ENCODE assay signal across 13 cellular contexts in the genomic region with DNA sequence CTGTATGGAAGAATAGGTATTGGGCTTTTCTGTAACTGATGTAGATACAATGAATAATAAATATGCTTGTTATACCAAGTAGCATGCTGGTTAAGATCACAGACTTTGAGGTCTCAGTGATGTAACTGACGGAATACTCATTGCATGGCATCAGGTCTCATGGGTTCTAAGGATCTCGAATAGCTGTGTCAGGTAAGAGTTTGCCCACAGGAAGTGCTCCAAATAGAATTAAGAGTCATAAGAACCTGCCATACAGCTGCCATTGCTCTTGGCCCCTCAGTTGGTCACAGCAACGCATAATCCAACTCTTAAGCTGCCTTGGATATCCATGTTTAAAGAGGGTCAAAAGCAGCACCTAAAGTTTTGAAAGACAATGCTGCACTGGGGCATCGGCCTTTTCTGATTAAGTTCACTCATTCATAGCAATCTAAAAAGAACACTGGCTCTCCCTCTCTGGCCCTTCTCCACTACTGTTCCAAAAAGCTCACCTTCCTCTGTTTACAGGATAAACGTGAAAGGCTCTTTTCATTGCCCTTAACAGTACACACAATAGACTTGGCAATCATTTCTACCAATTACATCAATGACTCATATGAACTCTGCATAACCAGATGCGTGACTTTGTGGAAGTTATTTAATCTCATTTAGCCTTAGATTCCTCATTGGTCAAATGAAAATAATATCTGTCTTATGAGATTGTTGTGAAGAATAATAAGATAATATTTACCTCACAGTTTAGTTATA.
DNase-seq lines count a peak whose midpoint lies in the region; ATAC-seq and TF ChIP-seq lines count a peak whose summit lies in the region.
"Had no signal": no experiment of that assay in that cellular context is flagged by ENCODE, and none has a peak within 500 bp of the region (broad histone marks: within the 10 kb centered on the region; RNA-seq: fewer than 3 reads in every experiment).

No MANE protein-coding gene starts in this region.

- no peak overlapping the region for H3K27ac Mint-ChIP-seq in activated CD8-positive, alpha-beta memory T cell treated with anti-CD3 and anti-CD28 coated beads, Interleukin-2, amount 10 ng/mL, durations not matched to agents 7 days and 5 days
- H3K27ac Mint-ChIP-seq: effector memory CD8-positive, alpha-beta T cell; T-helper 1 cell treated with Interleukin-12 subunit alpha and Interleukin-12 subunit beta and Interleukin-4 antibody, amounts not matched to agents 30 μg/mL and 1 μg/mL, for 36 hours had no signal

- H3K4me1 Mint-ChIP-seq in activated T-cell treated with anti-CD3 and anti-CD28 coated beads, Interleukin-2, amount 50 U/mL, for 4 hours (ENCODE audit: low read depth): peaks cover 28% of the 10 kb centered on the region
- peaks cover 13% of the 10 kb centered on the region for H3K4me1 Mint-ChIP-seq in activated CD8-positive, alpha-beta memory T cell treated with anti-CD3 and anti-CD28 coated beads, Interleukin-2, amount 10 ng/mL, durations not matched to agents 7 days and 5 days

- H3K9me3 Mint-ChIP-seq in activated T-cell treated with anti-CD3 and anti-CD28 coated beads, Interleukin-2, amount 50 U/mL, for 4 hours: no peaks in the 10 kb centered on the region
- H3K9me3 Mint-ChIP-seq in activated CD8-positive, alpha-beta memory T cell treated with anti-CD3 and anti-CD28 coated beads, Interleukin-2, amount 10 ng/mL, durations not matched to agents 7 days and 5 days (ENCODE audit: low read depth): peaks cover 4% of the 10 kb centered on the region
- H3K9me3 Mint-ChIP-seq: effector memory CD8-positive, alpha-beta T cell; T-helper 1 cell treated with Interleukin-12 subunit alpha and Interleukin-12 subunit beta and Interleukin-4 antibody, amounts not matched to agents 30 μg/mL and 1 μg/mL, for 36 hours had no signal

- H3K36me3 Mint-ChIP-seq in activated T-cell treated with anti-CD3 and anti-CD28 coated beads, Interleukin-2, amount 50 U/mL, for 4 hours (ENCODE audit: insufficient read depth): peaks cover 38% of the 10 kb centered on the region
- peaks cover 16% of the 10 kb centered on the region for H3K36me3 Mint-ChIP-seq in activated CD8-positive, alpha-beta memory T cell treated with anti-CD3 and anti-CD28 coated beads, Interleukin-2, amount 10 ng/mL, durations not matched to agents 7 days and 5 days

- H3K27me3 ChIP-seq in esophagus squamous epithelium: no peaks in the 10 kb centered on the region

- intact Hi-C loops in esophagus squamous epithelium (cut with DNase I): no loop called here

- DNase-seq in GM03348 (ENCODE audit: low spot score) (peak; percentile 19), NCI-H774 (lab: John Stamatoyannopoulos, UW) (peak; percentile 55), esophagus squamous epithelium (lab: John Stamatoyannopoulos, UW) (no peak), renal cortical epithelial cell (ENCODE audit: low read depth) (peak; percentile 76)
- no peak for DNase-seq in activated T-cell treated with anti-CD3 and anti-CD28 coated beads, Interleukin-2, amount 50 U/mL, for 4 hours
- no peak for DNase-seq in activated CD8-positive, alpha-beta memory T cell treated with anti-CD3 and anti-CD28 coated beads, Interleukin-2, amount 10 ng/mL, durations not matched to agents 7 days and 5 days
- DNase-seq: activated T-cell treated with anti-CD3 and anti-CD28 coated beads for 4 hours; effector memory CD8-positive, alpha-beta T cell; NCI-H187; stimulated activated CD4-positive, alpha-beta T cell treated with anti-CD3 and anti-CD28 coated beads, Interleukin-4, amount 100 ng/mL, for 1 hour had no signal

- peaks cover 0 to 4% (median 0%) of the 10 kb centered on the region in 3 donors for H3K36me3 ChIP-seq in esophagus squamous epithelium

- H3K9me3 ChIP-seq in esophagus squamous epithelium: no peaks in the 10 kb centered on the region

- TF ChIP-seq POLR2A in esophagus squamous epithelium (IDR thresholded peaks at IDR 0.05): no peak

- WGBS in esophagus squamous epithelium, 2 donors: 39 to 65% methylated on average over 6 of the region's 6 CpGs

- CTCF ChIA-PET in activated CD8-positive, alpha-beta memory T cell treated with anti-CD3 and anti-CD28 coated beads, Interleukin-2, amount 10 ng/mL, durations not matched to agents 7 days and 5 days (lab: Charles Lee): interaction anchor here (1.1 kb wide), 1 partner anchor 15 kb away, joined by 3 read pairs; no protein-coding TSS in a partner anchor

- H3K27me3 Mint-ChIP-seq in activated T-cell treated with anti-CD3 and anti-CD28 coated beads, Interleukin-2, amount 50 U/mL, for 4 hours (ENCODE audit: low read depth): no peaks in the 10 kb centered on the region
- no peaks in the 10 kb centered on the region for H3K27me3 Mint-ChIP-seq in activated CD8-positive, alpha-beta memory T cell treated with anti-CD3 and anti-CD28 coated beads, Interleukin-2, amount 10 ng/mL, durations not matched to agents 7 days and 5 days
- H3K27me3 Mint-ChIP-seq: effector memory CD8-positive, alpha-beta T cell had no signal

- no peak overlapping the region for H3K4me3 ChIP-seq in esophagus squamous epithelium

- ATAC-seq in activated T-cell treated with anti-CD3 and anti-CD28 coated beads, Interleukin-2, amount 50 U/mL, for 4 hours: no peak
- ATAC-seq in GM21786 (IDR thresholded peaks at IDR 0.05; ENCODE audit: unreplicated experiment) (no peak), HG03354 (IDR thresholded peaks at IDR 0.05; ENCODE audit: poor library complexity, severe bottlenecking, unreplicated experiment) (no peak)
- ATAC-seq in activated CD8-positive, alpha-beta memory T cell treated with anti-CD3 and anti-CD28 coated beads, Interleukin-2, amount 10 ng/mL, durations not matched to agents 7 days and 5 days: no peak
- ATAC-seq: effector memory CD8-positive, alpha-beta T cell had no signal

- peaks cover 3 to 21% (median 7%) of the 10 kb centered on the region in 3 donors for H3K4me1 ChIP-seq in esophagus squamous epithelium

- H3K4me3 Mint-ChIP-seq in activated T-cell treated with anti-CD3 and anti-CD28 coated beads, Interleukin-2, amount 50 U/mL, for 4 hours: no peak overlapping the region
- no peak overlapping the region for H3K4me3 Mint-ChIP-seq in activated CD8-positive, alpha-beta memory T cell treated with anti-CD3 and anti-CD28 coated beads, Interleukin-2, amount 10 ng/mL, durations not matched to agents 7 days and 5 days
- H3K4me3 Mint-ChIP-seq: effector memory CD8-positive, alpha-beta T cell; T-helper 1 cell treated with Interleukin-12 subunit alpha and Interleukin-12 subunit beta and Interleukin-4 antibody, amounts not matched to agents 30 μg/mL and 1 μg/mL, for 36 hours had no signal

- no peak for TF ChIP-seq CTCF in esophagus squamous epithelium (IDR thresholded peaks at IDR 0.05)

- H3K27ac ChIP-seq in esophagus squamous epithelium: peak overlapping the region; percentile 42 to 71 (median 64)

Comparison
In these comparisons a context has a peak if more than half of its experiments do, and no peak if none do; other contexts are left out.
1. DNase-seq: peak in GM03348 (single experiment), NCI-H774 (single experiment) and renal cortical epithelial cell (single experiment); none in esophagus squamous epithelium (single experiment), activated T-cell treated with anti-CD3 and anti-CD28 coated beads, Interleukin-2, amount 50 U/mL, for 4 hours (single experiment) and activated CD8-positive, alpha-beta memory T cell treated with anti-CD3 and anti-CD28 coated beads, Interleukin-2, amount 10 ng/mL, durations not matched to agents 7 days and 5 days (single experiment).